ENCODE assay signal across 18 cellular contexts in the genomic region with DNA sequence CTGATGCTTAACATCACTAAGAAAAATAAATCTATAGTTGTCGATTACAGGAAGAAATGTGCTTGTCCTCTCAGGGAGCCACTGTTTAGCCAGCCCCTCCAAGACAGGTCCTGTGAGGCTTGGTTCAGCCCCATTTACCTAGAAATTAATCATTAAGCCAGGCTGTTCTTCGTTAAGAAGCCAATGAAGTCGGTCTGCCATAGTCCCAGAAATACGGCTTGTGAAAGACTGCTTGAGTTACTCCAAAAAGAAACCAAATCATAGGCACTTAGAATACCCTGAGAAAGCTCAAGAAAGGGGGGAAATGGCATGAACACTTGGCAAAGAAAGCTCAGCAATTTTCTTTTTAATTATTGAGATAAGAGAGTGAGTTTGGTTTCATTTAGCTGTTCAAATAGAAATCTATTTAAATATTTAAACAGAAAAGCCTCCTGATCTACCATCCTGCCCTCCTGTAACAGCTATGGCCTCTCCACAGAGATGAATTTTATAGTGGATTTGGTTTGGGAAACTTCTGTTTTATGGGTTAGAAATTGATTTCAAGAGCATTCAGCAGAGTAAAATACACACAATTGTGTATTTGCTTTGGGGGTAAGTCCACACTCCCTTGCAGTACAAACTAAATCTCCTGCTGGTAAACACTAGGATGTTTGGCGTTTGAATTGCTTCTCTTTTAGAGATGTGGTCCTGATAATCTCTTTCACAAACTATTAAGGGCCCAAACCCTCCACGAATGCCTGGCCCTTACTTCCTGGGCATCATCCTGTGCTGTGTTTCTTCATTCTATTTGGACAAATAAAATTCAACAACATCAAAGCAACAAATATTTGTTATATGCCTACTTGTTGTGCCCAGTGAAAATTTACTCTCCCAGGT.
A peak's percentile ranks its signal among the peaks of the same experiment; 100 is the strongest.
DNase-seq lines count a peak whose midpoint lies in the region; ATAC-seq, FAIRE-seq and TF ChIP-seq lines count a peak whose summit lies in the region.
"Had no signal": no experiment of that assay in that cellular context is flagged by ENCODE, and none has a peak within 500 bp of the region (broad histone marks: within the 10 kb centered on the region; RNA-seq: fewer than 3 reads in every experiment).

No MANE protein-coding gene starts in this region.

- WGBS in HepG2 (ENCODE audit: low lambda C conversion rate), result under 1% methylated on average over 6 of the region's 6 CpGs

- H3K4me3 ChIP-seq in astrocyte of the spinal cord (ENCODE audit: low read depth, low read length) (no peak overlapping the region), HepG2 (replicated peaks in 1 of 3; ENCODE audit: insufficient read depth in 1 of 3, low read depth in 2 of 3, low read length in 3 of 3) (peak overlapping the region; percentile 8 to 37 (median 22); a peak in 5 of 6 replicates), upper lobe of right lung (no peak overlapping the region)
- H3K4me3 ChIP-seq: ascending aorta had no signal

- no peak for TF ChIP-seq RAD21 in HepG2 (CRISPR knock-in tag; IDR thresholded peaks at IDR 0.05)

- DNase-seq in NCI-H1417 (lab: John Stamatoyannopoulos, UW) (peak in 2 of 3 experiments; percentile 9 to 54), NCI-H1417 treated with DMSO at 0.1 percent for 48 hours (lab: John Stamatoyannopoulos, UW) (no peak), astrocyte of the spinal cord (ENCODE audit: low read depth, low spot score) (no peak), HepG2 (ENCODE audit: low spot score) (peak; percentile 71), upper lobe of right lung (no peak), HuH-7.5 (ENCODE audit: low spot score) (no peak), AG08396 (ENCODE audit: low spot score) (no peak)
- DNase-seq in activated CD8-positive, alpha-beta memory T cell treated with anti-CD3 and anti-CD28 coated beads, Interleukin-2, amount 50 U/mL, for 4 hours, result no peak
- DNase-seq: 8988T; activated CD4-positive, alpha-beta T cell treated with anti-CD3 and anti-CD28 coated beads, Interleukin-2, amount 50 U/mL, for 1 hour; COR-L47; foreskin melanocyte; NCI-H1105; stimulated activated naive CD4-positive, alpha-beta T cell; T1000 had no signal

- FAIRE-seq in HepG2 (lab: Jason Lieb, UNC), result peak; percentile 57
- FAIRE-seq: HTR-8/SVneo had no signal

- H2AFZ ChIP-seq in HepG2 (ENCODE audit: low read length), result peak overlapping the region; percentile 6

- H3K27ac ChIP-seq in HepG2 (ENCODE audit: extremely low read length, insufficient read depth, low read length) (no peak overlapping the region), upper lobe of right lung (peak overlapping the region; percentile 14)
- H3K27ac ChIP-seq: ascending aorta had no signal

- intact Hi-C loops in HepG2 (cut with micrococcal nuclease; ENCODE audit: unreplicated experiment), result loop anchor here (2.0 to 5.0 kb wide), 3 partner anchors 14 to 1161 kb away; no protein-coding TSS in a partner anchor
- intact Hi-C loops in upper lobe of right lung (cut with DNase I), result no loop called here

- TF ChIP-seq EP300 in HepG2 (IDR thresholded peaks at IDR 0.05; ENCODE audit: low read depth in 2 of 2, low read length in 2 of 2), result peak in 1 of 2 experiments; percentile 53; a peak in 2 of 4 replicates
- no peak for TF ChIP-seq EP300 in HepG2 (CRISPR knock-in tag; IDR thresholded peaks at IDR 0.05; ENCODE audit: borderline replicate concordance)

- peak; percentile 2 for TF ChIP-seq CTCF in astrocyte of the spinal cord (IDR thresholded peaks at IDR 0.05; ENCODE audit: low read depth, low read length)
- no peak for TF ChIP-seq CTCF in HepG2 (CRISPR knock-in tag; IDR thresholded peaks at IDR 0.05)
- no peak for TF ChIP-seq CTCF in upper lobe of right lung (IDR thresholded peaks at IDR 0.05)

- in situ Hi-C loops in astrocyte of the spinal cord (cut with HindIII; ENCODE audit: low sequenced_read_pairs), result no loop called here
- in situ Hi-C loops in HepG2 (cut with HindIII; ENCODE audit: extremely low pct_ligation_motif_present, low pct_unique_long_range_greater_than_20kb), result loop anchor here (5.0 to 10.0 kb wide), 4 partner anchors 146 to 964 kb away; no protein-coding TSS in a partner anchor

- H3K4me1 ChIP-seq in HepG2 (ENCODE audit: insufficient read depth, low read length), result peaks cover 19% of the 10 kb centered on the region
- H3K4me1 ChIP-seq in upper lobe of right lung, result peaks cover 9% of the 10 kb centered on the region
- H3K4me1 ChIP-seq: ascending aorta had no signal

- no peaks in the 10 kb centered on the region for H4K20me1 ChIP-seq in HepG2 (ENCODE audit: insufficient read depth, low read length)

- H3K36me3 ChIP-seq in HepG2 (replicated peaks in 1 of 2; ENCODE audit: control insufficient read depth in 1 of 2, insufficient read depth in 2 of 2, low read length in 2 of 2) (no peaks in the 10 kb centered on the region), upper lobe of right lung (no peaks in the 10 kb centered on the region)
- H3K36me3 ChIP-seq: ascending aorta had no signal

- ATAC-seq in HepG2 (peak; percentile 89), upper lobe of right lung (peak; percentile 66)
- ATAC-seq: activated T-helper 17 cell treated with anti-CD3 and anti-CD28 coated beads, Interleukin-2, amount 50 U/mL, for 72 hours had no signal

- POLR2A ChIA-PET in HepG2 (lab: Yijun Ruan, JAX), result no interaction called here

- peak overlapping the region; percentile 64 for H3K4me2 ChIP-seq in HepG2 (ENCODE audit: low read depth, low read length)

- no peaks in the 10 kb centered on the region for H3K79me2 ChIP-seq in HepG2 (ENCODE audit: insufficient read depth, low read length)

- no peak overlapping the region; the same call in 1 of the 2 replicates for H3K9ac ChIP-seq in HepG2 (ENCODE audit: insufficient read depth, low read depth, low read length)

- peaks cover 0 to 11% of the 10 kb centered on the region in 2 experiments; a peak in 2 of 5 replicates for H3K27me3 ChIP-seq in HepG2 (ENCODE audit: control insufficient read depth in 1 of 2, insufficient read depth in 2 of 2, low read length in 2 of 2)
- no peaks in the 10 kb centered on the region for H3K27me3 ChIP-seq in upper lobe of right lung
- H3K27me3 ChIP-seq: ascending aorta had no signal

- H3K9me3 ChIP-seq in HepG2 (ENCODE audit: low read length), result no peaks in the 10 kb centered on the region
- H3K9me3 ChIP-seq in upper lobe of right lung, result no peaks in the 10 kb centered on the region
- H3K9me3 ChIP-seq: ascending aorta had no signal

- TF ChIP-seq POLR2A in HepG2 (IDR thresholded peaks at IDR 0.05; ENCODE audit: insufficient read depth in 1 of 2, low read depth in 2 of 2, low read length in 2 of 2), result no peak

- CTCF ChIA-PET in HepG2 (lab: Yijun Ruan, JAX; ENCODE audit: low intra/inter-chr PET ratio, low total read pairs), result interaction anchor here (2.6 to 2.8 kb wide), 2 partner anchors 146 to 147 kb away, joined by 19 to 36 read pairs; no protein-coding TSS in a partner anchor

- no TSS peak for BruUV-seq in HepG2 (replicated peaks; lab: Mats Ljungman, UMichigan)

TF ChIP-seq in HepG2, 621 proteins besides CTCF, POLR2A, EP300 and RAD21 (continues in another document):
- TF ChIP-seq SMYD3 (CRISPR knock-in tag; IDR thresholded peaks at IDR 0.05) (peak; percentile 48; the same call in 1 of the 2 replicates), HHEX (CRISPR knock-in tag; IDR thresholded peaks at IDR 0.05) (peak; percentile 98), FOXP1 (IDR thresholded peaks at IDR 0.05) (no peak), FOXP1 (CRISPR knock-in tag; IDR thresholded peaks at IDR 0.05) (peak; percentile 97), AKAP8 (CRISPR knock-in tag; IDR thresholded peaks at IDR 0.05) (no peak), AGO2 (optimal IDR thresholded peaks at IDR 0.05; ENCODE audit: low read depth, low read length) (no peak), ZNF510 (CRISPR knock-in tag; IDR thresholded peaks at IDR 0.05; ENCODE audit: low read depth) (no peak), FOXO1 (CRISPR knock-in tag; IDR thresholded peaks at IDR 0.05) (peak; percentile 77; the same call in 1 of the 2 replicates), ZSCAN31 (CRISPR knock-in tag; IDR thresholded peaks at IDR 0.05; ENCODE audit: low read depth) (no peak), SNAI1 (CRISPR knock-in tag; IDR thresholded peaks at IDR 0.05; ENCODE audit: borderline replicate concordance) (no peak), CAMTA2 (CRISPR knock-in tag; IDR thresholded peaks at IDR 0.05; ENCODE audit: borderline replicate concordance) (no peak), MAFF (IDR thresholded peaks at IDR 0.05; ENCODE audit: low read depth, low read length) (no peak), NCOA2 (CRISPR knock-in tag; IDR thresholded peaks at IDR 0.05) (peak; percentile 70), ZMYM4 (CRISPR knock-in tag; IDR thresholded peaks at IDR 0.05) (peak; percentile 44; the same call in 1 of the 2 replicates), ZNF629 (CRISPR knock-in tag; conservative IDR thresholded peaks at IDR 0.05) (0 out of 2 replicates have a peak, but pooled peaks have one; percentile 7)
- TF ChIP-seq, protein P1, sequence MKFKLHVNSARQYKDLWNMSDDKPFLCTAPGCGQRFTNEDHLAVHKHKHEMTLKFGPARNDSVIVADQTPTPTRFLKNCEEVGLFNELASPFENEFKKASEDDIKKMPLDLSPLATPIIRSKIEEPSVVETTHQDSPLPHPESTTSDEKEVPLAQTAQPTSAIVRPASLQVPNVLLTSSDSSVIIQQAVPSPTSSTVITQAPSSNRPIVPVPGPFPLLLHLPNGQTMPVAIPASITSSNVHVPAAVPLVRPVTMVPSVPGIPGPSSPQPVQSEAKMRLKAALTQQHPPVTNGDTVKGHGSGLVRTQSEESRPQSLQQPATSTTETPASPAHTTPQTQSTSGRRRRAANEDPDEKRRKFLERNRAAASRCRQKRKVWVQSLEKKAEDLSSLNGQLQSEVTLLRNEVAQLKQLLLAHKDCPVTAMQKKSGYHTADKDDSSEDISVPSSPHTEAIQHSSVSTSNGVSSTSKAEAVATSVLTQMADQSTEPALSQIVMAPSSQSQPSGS (CRISPR knock-in tag; IDR thresholded peaks at IDR 0.05), result 0 out of 2 replicates have a peak, but pooled peaks have one; percentile 23
- TF ChIP-seq, protein P2, sequence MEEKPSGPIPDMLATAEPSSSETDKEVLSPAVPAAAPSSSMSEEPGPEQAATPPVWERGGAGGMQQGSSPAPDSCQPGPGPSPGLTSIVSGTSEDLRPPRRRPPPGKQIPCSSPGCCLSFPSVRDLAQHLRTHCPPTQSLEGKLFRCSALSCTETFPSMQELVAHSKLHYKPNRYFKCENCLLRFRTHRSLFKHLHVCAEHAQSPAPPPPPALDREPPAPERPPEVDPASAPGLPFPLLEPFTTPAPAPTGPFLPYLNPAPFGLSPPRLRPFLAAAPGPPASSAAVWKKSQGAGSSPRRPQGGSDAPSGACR (CRISPR knock-in tag; IDR thresholded peaks at IDR 0.05), result peak; percentile 70; the same call in 1 of the 2 replicates

Comparison
In these comparisons a context has a peak if more than half of its experiments do, and no peak if none do; other contexts are left out.
1. DNase-seq: peak in NCI-H1417 (2 of 3) and HepG2 (single experiment); none in NCI-H1417 treated with DMSO at 0.1 percent for 48 hours (single experiment), astrocyte of the spinal cord (single experiment), upper lobe of right lung (single experiment), HuH-7.5 (single experiment), activated CD8-positive, alpha-beta memory T cell treated with anti-CD3 and anti-CD28 coated beads, Interleukin-2, amount 50 U/mL, for 4 hours (single experiment) and AG08396 (single experiment).
2. H3K4me3 ChIP-seq: peak in HepG2 (3 of 3); none in astrocyte of the spinal cord (single experiment) and upper lobe of right lung (single experiment).